In genomic region chr13:40668335-40668734, GRCh38 we compare ENCODE assay signal across 8 cellular contexts. TPM values are rescaled to one million over a fixed set of nuclear protein-coding genes. Genes with fewer than 3 reads are reported as not detected.
DNase-seq lines count a peak whose midpoint lies in the region; ATAC-seq, FAIRE-seq and TF ChIP-seq lines count a peak whose summit lies in the region.

No MANE protein-coding gene starts in this region.

- no peaks in the 10 kb centered on the region for H3K9me3 Mint-ChIP-seq in type B pancreatic cell

- dilution Hi-C loops in mammary epithelial cell (cut with HindIII; ENCODE audit: low sequenced_read_pairs) = no loop called here

- no peak overlapping the region for H3K9ac ChIP-seq in mammary epithelial cell (ENCODE audit: insufficient read depth, low read length)

- no TSS peak for BruUV-seq in mammary epithelial cell (replicated peaks; lab: Mats Ljungman, UMichigan)

- H3K27ac Mint-ChIP-seq in type B pancreatic cell = peak overlapping the region; percentile 44

- 92% methylated on average over 9 of the region's 11 CpGs for WGBS in mammary epithelial cell (ENCODE audit: low coverage, missing lambda C conversion rate)

- H3K27ac ChIP-seq in mammary epithelial cell (ENCODE audit: insufficient read depth, low read depth, low read length) = no peak overlapping the region

- TF ChIP-seq CTCF in D721Med (IDR thresholded peaks at IDR 0.05; ENCODE audit: insufficient read depth, missing control alignments) (peak; percentile 42), type B pancreatic cell (conservative IDR thresholded peaks at IDR 0.05) (peak; percentile 65), mammary epithelial cell (conservative IDR thresholded peaks at IDR 0.05 in 1 of 2, IDR thresholded peaks at IDR 0.05 in 1 of 2; ENCODE audit: extremely low read depth in 1 of 2, insufficient read depth in 1 of 2, low read depth in 1 of 2, low read length in 2 of 2) (no peak)

- intact Hi-C loops in mammary epithelial cell (cut with micrococcal nuclease) = loop anchor here (5.0 to 10.0 kb wide), 4 partner anchors 81 to 326 kb away; no protein-coding TSS in a partner anchor

- H3K36me3 Mint-ChIP-seq in type B pancreatic cell = no peaks in the 10 kb centered on the region

- H3K79me2 ChIP-seq in mammary epithelial cell (ENCODE audit: insufficient read depth, low read length) = peaks cover 11% of the 10 kb centered on the region

- no peaks in the 10 kb centered on the region for H3K36me3 ChIP-seq in mammary epithelial cell (ENCODE audit: insufficient read depth, low read length)

- H3K4me1 ChIP-seq in mammary epithelial cell (ENCODE audit: insufficient read depth, low read length) = peaks cover 23% of the 10 kb centered on the region

- peak overlapping the region; percentile 88 for H3K4me3 Mint-ChIP-seq in type B pancreatic cell

- H3K27me3 ChIP-seq in mammary epithelial cell (ENCODE audit: insufficient read depth, low read length) = no peaks in the 10 kb centered on the region

- ATAC-seq in left lobe of liver (no peak), HG03045 (IDR thresholded peaks at IDR 0.05; ENCODE audit: unreplicated experiment) (no peak)

- CTCF ChIA-PET in mammary epithelial cell (lab: Charles Lee; ENCODE audit: low non-redundant PET) = no interaction called here

- peaks cover 13% of the 10 kb centered on the region for H3K27me3 Mint-ChIP-seq in type B pancreatic cell

- no peak for FAIRE-seq in D721Med (lab: Jason Lieb, UNC)

- in situ Hi-C loops in mammary epithelial cell (cut with MboI; ENCODE audit: low sequenced_read_pairs in 2 of 2) = no loop called here

- H4K20me1 ChIP-seq in mammary epithelial cell (ENCODE audit: insufficient read depth, low read length) = no peaks in the 10 kb centered on the region

- H3K9me3 ChIP-seq in mammary epithelial cell (replicated peaks; ENCODE audit: insufficient read depth, low read length) = no peaks in the 10 kb centered on the region

- DNase-seq in D721Med (ENCODE audit: insufficient read length, low spot score) = no peak
- peak; percentile 88 for DNase-seq in NAMALWA (ENCODE audit: low spot score)
- peak; percentile 9 for DNase-seq in activated naive CD8-positive, alpha-beta T cell treated with anti-CD3 and anti-CD28 coated beads, Interleukin-2, amount 50 U/mL, for 16 hours (ENCODE audit: low read depth, low spot score)
- peak; percentile 33 for DNase-seq in left kidney (ENCODE audit: low read depth, low spot score)
- DNase-seq in type B pancreatic cell (ENCODE audit: extremely low spot score, unreplicated experiment) = no peak
- DNase-seq in left lobe of liver (ENCODE audit: low spot score) = no peak
- no peak for DNase-seq in mammary epithelial cell

- H3K4me2 ChIP-seq in mammary epithelial cell (ENCODE audit: insufficient read depth, low read depth, low read length) = no peak overlapping the region

- H2AFZ ChIP-seq in mammary epithelial cell (ENCODE audit: low read depth, low read length) = no peak overlapping the region

- H3K4me1 Mint-ChIP-seq in type B pancreatic cell (ENCODE audit: unreplicated experiment) = peaks cover 19% of the 10 kb centered on the region

- no peak overlapping the region for H3K4me3 ChIP-seq in mammary epithelial cell (replicated peaks in 1 of 3; ENCODE audit: insufficient read depth in 1 of 3, low read depth in 2 of 3, low read length in 3 of 3)

RNA-seq across cellular contexts. Expression of gene FOXO1, which starts 1.9 kb away (rescaled TPM):
- total RNA-seq in type B pancreatic cell (ENCODE audit: low replicate concordance) (16.9 and 21.5 TPM in 2 replicates), left lobe of liver (13.3 TPM), mammary epithelial cell (10 to 100 TPM; 10.1 to 23.3 TPM)
- polyA plus RNA-seq in mammary epithelial cell = 3.3 TPM
- 15.0 TPM for polyA minus RNA-seq in mammary epithelial cell

Comparison
In these comparisons a context has a peak if more than half of its experiments do, and no peak if none do; other contexts are left out.
1. DNase-seq: peak in NAMALWA (single experiment), activated naive CD8-positive, alpha-beta T cell treated with anti-CD3 and anti-CD28 coated beads, Interleukin-2, amount 50 U/mL, for 16 hours (single experiment) and left kidney (single experiment); none in D721Med (single experiment), type B pancreatic cell (single experiment), left lobe of liver (single experiment) and mammary epithelial cell (single experiment).
2. CTCF ChIP-seq: peak in D721Med (single experiment) and type B pancreatic cell (single experiment); none in mammary epithelial cell (0 of 2).